In genomic region chr15:49134683-49135341, GRCh38 we compare ENCODE assay signal across 1 cellular context.
TF ChIP-seq lines count a peak whose summit lies in the region.

No MANE protein-coding gene starts in this region.

TF ChIP-seq in GM12878, 131 proteins besides CTCF, POLR2A, EP300 and RAD21 (continued from another document):
- TF ChIP-seq ATF3 (IDR thresholded peaks at IDR 0.05; ENCODE audit: borderline replicate concordance, extremely low read depth, low read depth, low read length), result no peak
- no peak for TF ChIP-seq SREBF1 (IDR thresholded peaks at IDR 0.05; ENCODE audit: low read length)
- no peak for TF ChIP-seq POLR2AphosphoS2 (IDR thresholded peaks at IDR 0.05; ENCODE audit: low read depth, low read length)
- TF ChIP-seq ZZZ3 (IDR thresholded peaks at IDR 0.05; ENCODE audit: control insufficient read depth, insufficient read length, low read depth), result no peak
